8 cellular contexts compared by ENCODE assay signal in genomic region chr2:9336209-9336533, GRCh38.
DNase-seq lines count a peak whose midpoint lies in the region; ATAC-seq lines count a peak whose summit lies in the region.

No MANE protein-coding gene starts in this region.

- DNase-seq in COLO668 (lab: John Stamatoyannopoulos, UW; ENCODE audit: unreplicated experiment), result peak; percentile 80
- DNase-seq in NCI-H524 treated with DMSO at 0.1 percent for 48 hours (lab: John Stamatoyannopoulos, UW), result peak; percentile 95
- DNase-seq in epithelial cell of prostate (ENCODE audit: low read depth, low spot score), result no peak
- DNase-seq in medulla oblongata (ENCODE audit: extremely low spot score), result no peak
- DNase-seq in amygdala (lab: John Stamatoyannopoulos, UW), result no peak

- H3K27ac ChIP-seq in epithelial cell of prostate, result peak overlapping the region; percentile 37

- ATAC-seq in GM21619 (IDR thresholded peaks at IDR 0.05; ENCODE audit: unreplicated experiment) (peak; percentile 61), HG02885 (IDR thresholded peaks at IDR 0.05; ENCODE audit: poor library complexity, unreplicated experiment) (no peak), HG03039 (IDR thresholded peaks at IDR 0.05; ENCODE audit: unreplicated experiment) (no peak)

Comparison
In these comparisons a context has a peak if more than half of its experiments do, and no peak if none do; other contexts are left out.
1. DNase-seq: peak in COLO668 (single experiment) and NCI-H524 treated with DMSO at 0.1 percent for 48 hours (single experiment); none in epithelial cell of prostate (single experiment), medulla oblongata (single experiment) and amygdala (0 of 56).